Comparison of ENCODE assay signal across 8 cellular contexts in the genomic region with DNA sequence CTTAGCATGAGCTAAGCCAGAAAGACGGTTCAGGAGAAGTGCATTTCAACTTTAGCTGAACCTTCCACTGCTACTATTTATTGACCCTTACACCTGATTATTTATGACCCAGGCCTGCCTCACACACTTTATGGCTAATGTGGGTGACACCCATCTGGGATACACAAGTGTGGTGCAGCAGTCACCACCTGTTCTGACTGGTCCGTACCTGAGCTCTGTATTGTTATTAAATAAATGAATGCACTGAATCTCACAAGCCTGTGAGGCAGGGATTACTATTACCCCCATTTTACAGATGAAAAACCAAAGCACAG. TPM values are rescaled to one million over a fixed set of nuclear protein-coding genes. Genes with fewer than 3 reads are reported as not detected.
A peak's percentile ranks its signal among the peaks of the same experiment; 100 is the strongest.
DNase-seq lines count a peak whose midpoint lies in the region; ATAC-seq and TF ChIP-seq lines count a peak whose summit lies in the region.

No MANE protein-coding gene starts in this region.

- peak; percentile 3 for ATAC-seq in HG03469 (IDR thresholded peaks at IDR 0.05; ENCODE audit: unreplicated experiment)
- no peak for ATAC-seq in naive thymus-derived CD8-positive, alpha-beta T cell
- no peak for ATAC-seq in HG03520 (IDR thresholded peaks at IDR 0.05; ENCODE audit: unreplicated experiment)

- peaks cover 14 to 15% of the 10 kb centered on the region in 2 donors for H3K36me3 Mint-ChIP-seq in CD14-positive monocyte
- H3K36me3 Mint-ChIP-seq in naive thymus-derived CD8-positive, alpha-beta T cell = peaks cover 0 to 21% (median 0%) of the 10 kb centered on the region in 3 donors

- peaks cover 0 to 2% (median 2%) of the 10 kb centered on the region in 3 donors for H3K27me3 Mint-ChIP-seq in CD14-positive monocyte (ENCODE audit: low read depth in 3 of 3)
- no peaks in the 10 kb centered on the region for H3K27me3 Mint-ChIP-seq in naive thymus-derived CD8-positive, alpha-beta T cell

- POLR2A ChIA-PET in naive thymus-derived CD8-positive, alpha-beta T cell (lab: Charles Lee) = interaction anchor here (0.7 to 6.8 kb wide), 7 partner anchors 8 to 125 kb away, joined by 3 to 232 read pairs (median 8); a partner anchor contains a TSS

- H3K4me1 Mint-ChIP-seq in CD14-positive monocyte = peaks cover 69% of the 10 kb centered on the region
- peaks cover 39 to 72% (median 63%) of the 10 kb centered on the region in 4 donors for H3K4me1 Mint-ChIP-seq in naive thymus-derived CD8-positive, alpha-beta T cell

- DNase-seq in CD14-positive monocyte (ENCODE audit: low spot score) = no peak
- DNase-seq in cardiac fibroblast (ENCODE audit: low read depth in 2 of 2) = no peak
- DNase-seq in naive thymus-derived CD8-positive, alpha-beta T cell = no peak
- no peak for DNase-seq in epidermal melanocyte (ENCODE audit: insufficient read length, low spot score)
- no peak for DNase-seq in central memory CD4-positive, alpha-beta T cell
- no peak for DNase-seq in H4 (ENCODE audit: low spot score)

- peak overlapping the region; percentile 70 to 81 for H3K4me3 ChIP-seq in cardiac fibroblast (replicated peaks in 1 of 2; ENCODE audit: low read depth in 2 of 2, low read length in 2 of 2)

- peaks cover 0 to 2% (median 0%) of the 10 kb centered on the region in 7 donors for H3K9me3 Mint-ChIP-seq in CD14-positive monocyte
- no peaks in the 10 kb centered on the region for H3K9me3 Mint-ChIP-seq in naive thymus-derived CD8-positive, alpha-beta T cell

- intact Hi-C loops in CD14-positive monocyte (cut with micrococcal nuclease) = loop anchor here in 1 of 2 donors (1.0 to 10.0 kb wide), 3 partner anchors 12 to 129 kb away; a partner anchor contains a TSS

- TF ChIP-seq CTCF in CD14-positive monocyte (IDR thresholded peaks at IDR 0.05) = no peak
- no peak for TF ChIP-seq CTCF in cardiac fibroblast (IDR thresholded peaks at IDR 0.05; ENCODE audit: low read depth, low read length)

- H3K27ac Mint-ChIP-seq in CD14-positive monocyte = peak overlapping the region; percentile 70 to 94 (median 87)
- peak overlapping the region; percentile 74 to 97 (median 93) for H3K27ac Mint-ChIP-seq in naive thymus-derived CD8-positive, alpha-beta T cell

- H3K4me3 Mint-ChIP-seq in CD14-positive monocyte = peak overlapping the region; percentile 88 to 97
- peak overlapping the region; percentile 80 to 99 (median 96) for H3K4me3 Mint-ChIP-seq in naive thymus-derived CD8-positive, alpha-beta T cell

RNA-seq across cellular contexts. Expression of a gene that starts 1.5 kb away (rescaled TPM):
- 100 to 1,000 TPM; 134 to 174 TPM for polyA plus RNA-seq in CD14-positive monocyte
- 100 to 1,000 TPM; 199 to 225 TPM for total RNA-seq in naive thymus-derived CD8-positive, alpha-beta T cell
- 100 to 1,000 TPM; 199 to 294 (median 265) TPM for polyA plus RNA-seq in naive thymus-derived CD8-positive, alpha-beta T cell
- 51.6 and 65.3 TPM in 2 replicates for total RNA-seq in H4 (2014; rRNA removed; shearing (Covaris generic))
